In genomic region chr1:120624565-120625064, GRCh38 we compare ENCODE assay signal across 6 cellular contexts.
DNase-seq lines count a peak whose midpoint lies in the region; ATAC-seq, FAIRE-seq and TF ChIP-seq lines count a peak whose summit lies in the region.
"Not testable (repeated sequence)": the region's sequence is repeated elsewhere in the genome, so short reads cannot be mapped to it uniquely, and the experiment has no call there.

No MANE protein-coding gene starts in this region.

- POLR2A ChIA-PET in T-cell (lab: Charles Lee); K562 (lab: Yijun Ruan, JAX): not testable (repeated sequence)

- not testable (repeated sequence) for TF ChIP-seq CTCF in K562 (IDR thresholded peaks at IDR 0.05 in 2 of 3, conservative IDR thresholded peaks at IDR 0.05 in 1 of 3; ENCODE audit: insufficient read depth in 2 of 3, low read depth in 1 of 3, low read length in 3 of 3); psoas muscle (IDR thresholded peaks at IDR 0.05)

- H3K79me2 ChIP-seq in K562 (ENCODE audit: control insufficient read depth, insufficient read depth, low read length) = not testable (repeated sequence)

- not testable (repeated sequence) for H3K4me3 Mint-ChIP-seq in T-cell; activated naive CD4-positive, alpha-beta T cell treated with anti-CD3 and anti-CD28 coated beads, Interleukin-2, amount 10 ng/mL, durations not matched to agents 7 days and 5 days

- H3K36me3 Mint-ChIP-seq in T-cell; activated naive CD4-positive, alpha-beta T cell treated with anti-CD3 and anti-CD28 coated beads, Interleukin-2, amount 10 ng/mL, durations not matched to agents 7 days and 5 days: not testable (repeated sequence)

- intact Hi-C loops in K562 (cut with micrococcal nuclease); psoas muscle (cut with DNase I): not testable (repeated sequence)

- FAIRE-seq in K562 (lab: Jason Lieb, UNC) = not testable (repeated sequence)

- not testable (repeated sequence) for H3K9me1 ChIP-seq in K562 (ENCODE audit: control insufficient read depth, insufficient read depth, low read length)

- not testable (repeated sequence) for H3K9ac ChIP-seq in K562 (ENCODE audit: insufficient read depth in 1 of 2, low read depth in 2 of 2, low read length in 2 of 2)

- not testable (repeated sequence) for H3K9me3 Mint-ChIP-seq in T-cell; activated naive CD4-positive, alpha-beta T cell treated with anti-CD3 and anti-CD28 coated beads, Interleukin-2, amount 10 ng/mL, durations not matched to agents 7 days and 5 days

- H3K4me3 ChIP-seq in K562, psoas muscle: not testable (repeated sequence)

- not testable (repeated sequence) for TF ChIP-seq EP300 in K562 (IDR thresholded peaks at IDR 0.05; ENCODE audit: low read length)

- not testable (repeated sequence) for H3K4me1 ChIP-seq in K562 (replicated peaks in 1 of 2; ENCODE audit: control insufficient read depth in 2 of 2, insufficient read depth in 2 of 2, low read length in 2 of 2); psoas muscle

- not testable (repeated sequence) for BruUV-seq in K562 (replicated peaks; lab: Mats Ljungman, UMichigan)

- H2AFZ ChIP-seq in K562 (ENCODE audit: low read depth, low read length) = peak overlapping the region; percentile 84

- H3K27ac ChIP-seq in K562 (ENCODE audit: extremely low read depth, low read depth, low read length) (peak overlapping the region; percentile 69), psoas muscle (peak overlapping the region; percentile 68)

- DNase-seq in KBM-7 (peak; percentile 14), K562 (ENCODE audit: extremely low read depth in 1 of 4, low spot score in 3 of 4) (peak in 1 of 4 experiments; percentile 13)
- DNase-seq in T-cell; activated naive CD4-positive, alpha-beta T cell treated with anti-CD3 and anti-CD28 coated beads, Interleukin-2, amount 10 ng/mL, durations not matched to agents 7 days and 5 days; left lobe of liver (ENCODE audit: low spot score); psoas muscle: not testable (repeated sequence)

- H3K27ac Mint-ChIP-seq in T-cell = peak overlapping the region; percentile 71 to 85
- peak overlapping the region; percentile 1 for H3K27ac Mint-ChIP-seq in activated naive CD4-positive, alpha-beta T cell treated with anti-CD3 and anti-CD28 coated beads, Interleukin-2, amount 10 ng/mL, durations not matched to agents 7 days and 5 days

- in situ Hi-C loops in KBM-7 (cut with MboI; ENCODE audit: low pct_unique_long_range_greater_than_20kb, low sequenced_read_pairs); K562 (cut with MboI): not testable (repeated sequence)

- WGBS in K562 (ENCODE audit: insufficient coverage, low coverage, missing lambda C conversion rate) = 29% methylated on average over 4 of the region's 5 CpGs
- 38 to 56% (median 51%) methylated on average over 3 to 4 of the region's 5 CpGs for WGBS in psoas muscle, 3 donors

- not testable (repeated sequence) for H3K4me1 Mint-ChIP-seq in T-cell; activated naive CD4-positive, alpha-beta T cell treated with anti-CD3 and anti-CD28 coated beads, Interleukin-2, amount 10 ng/mL, durations not matched to agents 7 days and 5 days

- peak in 1 of 4 experiments; percentile 46 for ATAC-seq in T-cell (replicated peaks in 1 of 4)
- peak; percentile 5 for ATAC-seq in K562
- ATAC-seq in left lobe of liver = peak; percentile 40
- not testable (repeated sequence) for ATAC-seq in psoas muscle

- not testable (repeated sequence) for H4K20me1 ChIP-seq in K562 (replicated peaks; ENCODE audit: control insufficient read depth, insufficient read depth, low read length)

- H3K36me3 ChIP-seq in K562 (ENCODE audit: control insufficient read depth, insufficient read depth, low read length); psoas muscle (ENCODE audit: insufficient read depth in 1 of 2, low read depth in 1 of 2): not testable (repeated sequence)

- CTCF ChIA-PET in T-cell (lab: Charles Lee); activated naive CD4-positive, alpha-beta T cell treated with anti-CD3 and anti-CD28 coated beads, Interleukin-2, amount 10 ng/mL, durations not matched to agents 7 days and 5 days (lab: Charles Lee); K562 (lab: Yijun Ruan, JAX; ENCODE audit: low intra/inter-chr PET ratio): not testable (repeated sequence)

- TF ChIP-seq POLR2A in K562 (conservative IDR thresholded peaks at IDR 0.05) = not testable (repeated sequence)

- TF ChIP-seq RAD21 in K562 (CRISPR knock-in tag; conservative IDR thresholded peaks at IDR 0.05 in 1 of 2, IDR thresholded peaks at IDR 0.05 in 1 of 2) = not testable (repeated sequence)

- H3K4me2 ChIP-seq in K562 (ENCODE audit: insufficient read depth, low read length) = not testable (repeated sequence)

- H3K9me3 ChIP-seq in K562 (replicated peaks; ENCODE audit: control insufficient read depth, insufficient read depth, low read depth, low read length); psoas muscle: not testable (repeated sequence)

- H3K27me3 Mint-ChIP-seq in T-cell; activated naive CD4-positive, alpha-beta T cell treated with anti-CD3 and anti-CD28 coated beads, Interleukin-2, amount 10 ng/mL, durations not matched to agents 7 days and 5 days: not testable (repeated sequence)

- H3K27me3 ChIP-seq in K562 (ENCODE audit: control insufficient read depth in 2 of 2, insufficient read depth in 2 of 2, low read length in 2 of 2); psoas muscle (ENCODE audit: insufficient read depth in 3 of 3, low read length in 2 of 3): not testable (repeated sequence)

TF ChIP-seq in K562, 482 proteins besides CTCF, POLR2A, EP300 and RAD21:
- TF ChIP-seq, protein P1, sequence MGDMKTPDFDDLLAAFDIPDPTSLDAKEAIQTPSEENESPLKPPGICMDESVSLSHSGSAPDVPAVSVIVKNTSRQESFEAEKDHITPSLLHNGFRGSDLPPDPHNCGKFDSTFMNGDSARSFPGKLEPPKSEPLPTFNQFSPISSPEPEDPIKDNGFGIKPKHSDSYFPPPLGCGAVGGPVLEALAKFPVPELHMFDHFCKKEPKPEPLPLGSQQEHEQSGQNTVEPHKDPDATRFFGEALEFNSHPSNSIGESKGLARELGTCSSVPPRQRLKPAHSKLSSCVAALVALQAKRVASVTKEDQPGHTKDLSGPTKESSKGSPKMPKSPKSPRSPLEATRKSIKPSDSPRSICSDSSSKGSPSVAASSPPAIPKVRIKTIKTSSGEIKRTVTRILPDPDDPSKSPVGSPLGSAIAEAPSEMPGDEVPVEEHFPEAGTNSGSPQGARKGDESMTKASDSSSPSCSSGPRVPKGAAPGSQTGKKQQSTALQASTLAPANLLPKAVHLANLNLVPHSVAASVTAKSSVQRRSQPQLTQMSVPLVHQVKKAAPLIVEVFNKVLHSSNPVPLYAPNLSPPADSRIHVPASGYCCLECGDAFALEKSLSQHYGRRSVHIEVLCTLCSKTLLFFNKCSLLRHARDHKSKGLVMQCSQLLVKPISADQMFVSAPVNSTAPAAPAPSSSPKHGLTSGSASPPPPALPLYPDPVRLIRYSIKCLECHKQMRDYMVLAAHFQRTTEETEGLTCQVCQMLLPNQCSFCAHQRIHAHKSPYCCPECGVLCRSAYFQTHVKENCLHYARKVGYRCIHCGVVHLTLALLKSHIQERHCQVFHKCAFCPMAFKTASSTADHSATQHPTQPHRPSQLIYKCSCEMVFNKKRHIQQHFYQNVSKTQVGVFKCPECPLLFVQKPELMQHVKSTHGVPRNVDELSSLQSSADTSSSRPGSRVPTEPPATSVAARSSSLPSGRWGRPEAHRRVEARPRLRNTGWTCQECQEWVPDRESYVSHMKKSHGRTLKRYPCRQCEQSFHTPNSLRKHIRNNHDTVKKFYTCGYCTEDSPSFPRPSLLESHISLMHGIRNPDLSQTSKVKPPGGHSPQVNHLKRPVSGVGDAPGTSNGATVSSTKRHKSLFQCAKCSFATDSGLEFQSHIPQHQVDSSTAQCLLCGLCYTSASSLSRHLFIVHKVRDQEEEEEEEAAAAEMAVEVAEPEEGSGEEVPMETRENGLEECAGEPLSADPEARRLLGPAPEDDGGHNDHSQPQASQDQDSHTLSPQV (IDR thresholded peaks at IDR 0.05) = peak; percentile 52; the same call in 1 of the 2 replicates
- peak; percentile 44; the same call in 1 of the 2 replicates for TF ChIP-seq SOX6 (IDR thresholded peaks at IDR 0.05)
- TF ChIP-seq NR2C1 (IDR thresholded peaks at IDR 0.05) = peak; percentile 76
- peak; percentile 73 for TF ChIP-seq NR2C1 (tag; IDR thresholded peaks at IDR 0.05)
- TF ChIP-seq LEF1 (IDR thresholded peaks at IDR 0.05) = peak; percentile 32; the same call in 1 of the 2 replicates
- TF ChIP-seq DMBX1 (CRISPR knock-in tag; IDR thresholded peaks at IDR 0.05; ENCODE audit: borderline replicate concordance) = 0 out of 2 replicates have a peak, but pooled peaks have one; percentile 46
TF ChIP-seq in K562: peak in this region for 5; not testable (repeated sequence) for 477.
